8 cellular contexts compared by ENCODE assay signal in the genomic region with DNA sequence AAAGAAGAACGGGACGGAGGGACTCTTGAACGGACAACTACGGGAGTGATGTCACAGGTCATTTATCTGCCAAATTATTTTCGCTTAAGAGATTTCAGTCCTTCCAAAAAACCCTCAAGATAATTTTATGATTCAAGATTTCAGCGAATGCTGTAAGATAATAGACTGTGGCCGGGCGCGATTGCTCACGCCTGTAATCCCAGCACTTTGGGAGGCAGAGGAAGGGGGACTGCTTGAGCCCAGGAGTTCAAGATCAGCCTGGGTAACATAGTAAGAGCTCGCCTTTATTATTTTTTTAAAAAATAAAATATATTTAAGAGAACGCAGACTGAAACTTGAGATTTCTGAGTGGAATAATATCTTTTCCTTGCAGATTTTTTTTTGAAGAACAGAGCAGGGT. TPM values are rescaled to one million over a fixed set of nuclear protein-coding genes. Genes with fewer than 3 reads are reported as not detected.
A peak's percentile ranks its signal among the peaks of the same experiment; 100 is the strongest.
DNase-seq lines count a peak whose midpoint lies in the region; ATAC-seq and TF ChIP-seq lines count a peak whose summit lies in the region.

No MANE protein-coding gene starts in this region.

- no peaks in the 10 kb centered on the region for H3K9me3 Mint-ChIP-seq in central memory CD8-positive, alpha-beta T cell

- H3K9me3 ChIP-seq in MG63 (no peaks in the 10 kb centered on the region), mononuclear cell (ENCODE audit: low read depth, low read length) (no peaks in the 10 kb centered on the region)

- POLR2A ChIA-PET in BJ (lab: Charles Lee) = interaction anchor here (0.6 kb wide), 1 partner anchor 16 kb away, joined by 10 read pairs; no protein-coding TSS in a partner anchor

- peak; percentile 21 for ATAC-seq in GM21390 (IDR thresholded peaks at IDR 0.05; ENCODE audit: unreplicated experiment)
- peak; percentile 8 for ATAC-seq in central memory CD8-positive, alpha-beta T cell (replicated peaks; ENCODE audit: extremely low read depth, poor library complexity, severe bottlenecking)

- DNase-seq in BJ (ENCODE audit: low read depth) (no peak), MG63 (no peak), NCI-H2227 (lab: John Stamatoyannopoulos, UW; ENCODE audit: unreplicated experiment) (no peak), NCI-H1048 (lab: John Stamatoyannopoulos, UW) (no peak)
- DNase-seq in central memory CD8-positive, alpha-beta T cell (ENCODE audit: low spot score in 2 of 2) = no peak
- DNase-seq in activated CD8-positive, alpha-beta memory T cell treated with anti-CD3 and anti-CD28 coated beads, Interleukin-2, amount 50 U/mL, for 4 hours = no peak

- peak overlapping the region; percentile 81 for H3K4me3 Mint-ChIP-seq in central memory CD8-positive, alpha-beta T cell

- H3K36me3 ChIP-seq in BJ (ENCODE audit: control insufficient read depth, insufficient read depth, low read length) (no peaks in the 10 kb centered on the region), MG63 (no peaks in the 10 kb centered on the region; the same call in none of the 2 replicates)

- no peaks in the 10 kb centered on the region for H3K27me3 Mint-ChIP-seq in central memory CD8-positive, alpha-beta T cell

- H3K4me3 ChIP-seq in BJ (ENCODE audit: low read depth, low read length) (peak overlapping the region; percentile 76), MG63 (peak overlapping the region; percentile 87), mononuclear cell (ENCODE audit: low read length) (peak overlapping the region; percentile 94)

- H3K4me1 Mint-ChIP-seq in central memory CD8-positive, alpha-beta T cell = peaks cover 24% of the 10 kb centered on the region

- CTCF ChIA-PET in BJ (lab: Yijun Ruan, JAX) = interaction anchor here (0.6 kb wide), 1 partner anchor 118 kb away, joined by 3 read pairs; no protein-coding TSS in a partner anchor

- H3K27ac Mint-ChIP-seq in central memory CD8-positive, alpha-beta T cell (ENCODE audit: low read depth) = peak overlapping the region; percentile 72

- peaks cover 12% of the 10 kb centered on the region for H3K36me3 Mint-ChIP-seq in central memory CD8-positive, alpha-beta T cell (ENCODE audit: insufficient read depth)

- no peak for TF ChIP-seq CTCF in BJ (IDR thresholded peaks at IDR 0.05; ENCODE audit: insufficient read depth, low read depth, low read length)

- H3K4me1 ChIP-seq in mononuclear cell (ENCODE audit: insufficient read depth, low read length) = peaks cover 39% of the 10 kb centered on the region

- H3K27me3 ChIP-seq in BJ (ENCODE audit: control insufficient read depth, insufficient read depth, low read length) (no peaks in the 10 kb centered on the region), MG63 (no peaks in the 10 kb centered on the region), mononuclear cell (ENCODE audit: insufficient read depth, low read length) (no peaks in the 10 kb centered on the region)

RNA-seq across cellular contexts. Expression of a gene that starts 0.6 kb away (rescaled TPM):
- polyA plus RNA-seq in BJ (2011; rRNA removed) = 16.2 and 31.7 TPM in 2 replicates
- polyA minus RNA-seq in BJ (2011; rRNA and poly(A)+ RNA removed) = 9.6 and 10.3 TPM in 2 replicates
- 7.3 and 8.4 TPM in 2 replicates for total RNA-seq in MG63 (2014; rRNA removed; shearing (Covaris generic); ENCODE audit: low replicate concordance)
- total RNA-seq in mononuclear cell = 1.3 TPM

RNA-seq across cellular contexts. Expression of a gene that starts 5.9 kb away (rescaled TPM):
- polyA plus RNA-seq in BJ (2011; rRNA removed) = 10.0 and 21.6 TPM in 2 replicates
- 7.7 and 9.3 TPM in 2 replicates for polyA minus RNA-seq in BJ (2011; rRNA and poly(A)+ RNA removed)
- total RNA-seq in MG63 (2014; rRNA removed; shearing (Covaris generic); ENCODE audit: low replicate concordance) = 27.8 and 41.8 TPM in 2 replicates
- 64.0 TPM for total RNA-seq in mononuclear cell

RNA-seq across cellular contexts. Expression of a gene that starts 25.9 kb away (rescaled TPM):
- 6.2 and 11.7 TPM in 2 replicates for polyA plus RNA-seq in BJ (2011; rRNA removed)
- 13.5 and 15.7 TPM in 2 replicates for polyA minus RNA-seq in BJ (2011; rRNA and poly(A)+ RNA removed)
- total RNA-seq in MG63 (2014; rRNA removed; shearing (Covaris generic); ENCODE audit: low replicate concordance) = 9.0 and 10.8 TPM in 2 replicates
- 37.4 TPM for total RNA-seq in mononuclear cell

RNA-seq across cellular contexts. Expression of a gene that starts 54.9 kb away (rescaled TPM):
- 71.6 and 163 TPM in 2 replicates for polyA plus RNA-seq in BJ (2011; rRNA removed)
- polyA minus RNA-seq in BJ (2011; rRNA and poly(A)+ RNA removed) = 52.1 and 69.5 TPM in 2 replicates
- total RNA-seq in MG63 (2014; rRNA removed; shearing (Covaris generic); ENCODE audit: low replicate concordance) = 312 and 373 TPM in 2 replicates
- 120 TPM for total RNA-seq in mononuclear cell
